ENCODE assay signal across 22 cellular contexts in genomic region chr10:125134916-125135770, GRCh38. TPM values are rescaled to one million over a fixed set of nuclear protein-coding genes. Genes with fewer than 3 reads are reported as not detected.
A peak's percentile ranks its signal among the peaks of the same experiment; 100 is the strongest.
DNase-seq lines count a peak whose midpoint lies in the region; ATAC-seq, FAIRE-seq and TF ChIP-seq lines count a peak whose summit lies in the region.
"Had no signal": no experiment of that assay in that cellular context is flagged by ENCODE, and none has a peak within 500 bp of the region (broad histone marks: within the 10 kb centered on the region; RNA-seq: fewer than 3 reads in every experiment).

No MANE protein-coding gene starts in this region.

- ATAC-seq in natural killer cell treated with Interleukin-12 subunit alpha and Interleukin-12 subunit beta and Interleukin-15 and Interleukin-18, amount 100 ng/mL, for 72 hours: no peak
- ATAC-seq: activated CD8-positive, alpha-beta memory T cell treated with anti-CD3 and anti-CD28 coated beads, Interleukin-2, amount 10 ng/mL, durations not matched to agents 7 days and 5 days; activated naive CD4-positive, alpha-beta T cell treated with anti-CD3 and anti-CD28 coated beads, Interleukin-2, amount 50 U/mL, for 72 hours; stimulated activated memory B cell treated with anti-CD40 and anti-IgM and Interleukin-4, amounts not matched to agents 10 μg/mL and 1 μg/mL and 100 μg/mL, for 72 hours; T-helper 17 cell had no signal

- DNase-seq in H1 (ENCODE audit: low read depth in 1 of 2, low spot score in 2 of 2) (no peak), thyroid gland (peak; percentile 4 to 6), NCI-H2029 (lab: John Stamatoyannopoulos, UW) (no peak), NOMO-1 treated with dmso at 0.1 percent for 144 hours (lab: John Stamatoyannopoulos, UW; ENCODE audit: unreplicated experiment) (no peak), amygdala (lab: John Stamatoyannopoulos, UW) (no peak)
- no peak for DNase-seq in natural killer cell treated with Interleukin-12 subunit alpha and Interleukin-12 subunit beta and Interleukin-15 and Interleukin-18, amount 100 ng/mL, for 72 hours (ENCODE audit: low spot score)
- DNase-seq in CD8-positive, alpha-beta memory T cell: no peak
- DNase-seq: activated CD4-positive, alpha-beta T cell treated with anti-CD3 and anti-CD28 coated beads, Interleukin-2, amount 10 ng/mL, durations not matched to agents 24 days and 14 days; activated CD8-positive, alpha-beta memory T cell treated with anti-CD3 and anti-CD28 coated beads, Interleukin-2, amount 10 ng/mL, durations not matched to agents 7 days and 5 days; foreskin fibroblast; hypothalamus; mammary epithelial cell; stimulated activated CD4-positive, alpha-beta T cell treated with anti-CD3 and anti-CD28 coated beads, Interleukin-2, amount 100 ng/mL, for 24 hours; T-helper 17 cell had no signal

- no peak for FAIRE-seq in H1 (lab: Jason Lieb, UNC)

- H3K14ac ChIP-seq in H1 (ENCODE audit: insufficient read length): no peak overlapping the region

- H2AFZ ChIP-seq in H1 (ENCODE audit: low read length): no peak overlapping the region
- H2AFZ ChIP-seq: parathyroid adenoma had no signal

- TF ChIP-seq CTCF in HEK293 (tag by site-specific recombination; IDR thresholded peaks at IDR 0.05): no peak
- TF ChIP-seq CTCF in H1 (IDR thresholded peaks at IDR 0.05; ENCODE audit: control extremely low read depth in 1 of 3, insufficient read depth in 1 of 3, low read depth in 1 of 3, low read length in 3 of 3): no peak
- TF ChIP-seq CTCF in thyroid gland (IDR thresholded peaks at IDR 0.05): no peak

- peak overlapping the region; percentile 65 for H3K18ac ChIP-seq in H1 (ENCODE audit: extremely low read depth, low read length)

- no peaks in the 10 kb centered on the region for H3K36me3 Mint-ChIP-seq in natural killer cell treated with Interleukin-12 subunit alpha and Interleukin-12 subunit beta and Interleukin-15 and Interleukin-18, amount 100 ng/mL, for 72 hours
- no peaks in the 10 kb centered on the region for H3K36me3 Mint-ChIP-seq in CD8-positive, alpha-beta memory T cell
- H3K36me3 Mint-ChIP-seq: activated CD8-positive, alpha-beta memory T cell treated with anti-CD3 and anti-CD28 coated beads, Interleukin-2, amount 10 ng/mL, durations not matched to agents 7 days and 5 days; activated naive CD4-positive, alpha-beta T cell treated with anti-CD3 and anti-CD28 coated beads, Interleukin-2, amount 50 U/mL, for 72 hours; IgD-negative memory B cell; stimulated activated memory B cell treated with anti-CD40 and anti-IgM and Interleukin-4, amounts not matched to agents 10 μg/mL and 1 μg/mL and 100 μg/mL, for 72 hours had no signal

- H4K20me1 ChIP-seq in H1 (replicated peaks in 1 of 2; ENCODE audit: control insufficient read depth in 1 of 2, insufficient read depth in 2 of 2, low read length in 2 of 2): peaks cover 81 to 87% of the 10 kb centered on the region in 2 experiments

- no peak overlapping the region; a peak in 1 of 7 replicates for H3K9ac ChIP-seq in H1 (replicated peaks in 1 of 4; ENCODE audit: extremely low read depth in 1 of 4, low read depth in 3 of 4, low read length in 3 of 4)
- H3K9ac ChIP-seq: parathyroid adenoma had no signal

- H3K36me3 ChIP-seq in HEK293 (ENCODE audit: control insufficient read depth in 2 of 2, insufficient read depth in 1 of 2, low read length in 2 of 2) (peaks cover 5 to 62% of the 10 kb centered on the region in 2 experiments), H1 (ENCODE audit: control insufficient read depth in 2 of 4, insufficient read depth in 4 of 4, low read length in 3 of 4) (peaks cover 8 to 46% (median 14%) of the 10 kb centered on the region in 4 experiments; a peak in 6 of 8 replicates), thyroid gland (peaks cover 3 to 13% of the 10 kb centered on the region in 2 donors)
- no peaks in the 10 kb centered on the region for H3K36me3 ChIP-seq in CD8-positive, alpha-beta memory T cell (ENCODE audit: insufficient read depth, low read length)

- H3K4me2 ChIP-seq in H1 (ENCODE audit: insufficient read depth in 1 of 2, low read depth in 2 of 2, low read length in 2 of 2): peak overlapping the region; percentile 43 to 47

- no peak overlapping the region for H3K23ac ChIP-seq in H1 (ENCODE audit: insufficient read length)

- CTCF ChIA-PET in HEK293 (lab: Yijun Ruan, JAX) (interaction anchor here (0.9 kb wide), 1 partner anchor 10 kb away, joined by 3 read pairs; no protein-coding TSS in a partner anchor), H1 (lab: Charles Lee; ENCODE audit: partially characterized antibody) (interaction anchor here (0.7 to 1.7 kb wide), 10 partner anchors 8 to 87 kb away, joined by 3 to 6 read pairs (median 4); no protein-coding TSS in a partner anchor)
- CTCF ChIA-PET in CD8-positive, alpha-beta memory T cell (lab: Charles Lee): no interaction called here

- H3K27me3 Mint-ChIP-seq in natural killer cell treated with Interleukin-12 subunit alpha and Interleukin-12 subunit beta and Interleukin-15 and Interleukin-18, amount 100 ng/mL, for 72 hours: no peaks in the 10 kb centered on the region
- peaks cover 0 to 17% of the 10 kb centered on the region in 2 donors for H3K27me3 Mint-ChIP-seq in CD8-positive, alpha-beta memory T cell
- H3K27me3 Mint-ChIP-seq: activated CD4-positive, alpha-beta T cell treated with anti-CD3 and anti-CD28 coated beads, Interleukin-2, amount 10 ng/mL, durations not matched to agents 24 days and 14 days; activated CD8-positive, alpha-beta memory T cell treated with anti-CD3 and anti-CD28 coated beads, Interleukin-2, amount 10 ng/mL, durations not matched to agents 7 days and 5 days had no signal

- H4K5ac ChIP-seq in H1 (ENCODE audit: insufficient read length, low read depth, low read length): no peak overlapping the region

- no peak overlapping the region for H3K4me3 Mint-ChIP-seq in natural killer cell treated with Interleukin-12 subunit alpha and Interleukin-12 subunit beta and Interleukin-15 and Interleukin-18, amount 100 ng/mL, for 72 hours
- no peak overlapping the region for H3K4me3 Mint-ChIP-seq in CD8-positive, alpha-beta memory T cell
- H3K4me3 Mint-ChIP-seq: activated CD4-positive, alpha-beta T cell treated with anti-CD3 and anti-CD28 coated beads, Interleukin-2, amount 10 ng/mL, durations not matched to agents 24 days and 14 days; activated CD8-positive, alpha-beta memory T cell treated with anti-CD3 and anti-CD28 coated beads, Interleukin-2, amount 10 ng/mL, durations not matched to agents 7 days and 5 days; activated T-helper 1 cell treated with anti-CD3 and anti-CD28 coated beads, Interleukin-12 subunit alpha, Interleukin-12 subunit beta, Interleukin-2, Interleukin-4 antibody, amounts not matched to agents 30 ng/mL and 10 ng/mL and 1 ng/mL, durations not matched to agents 14 hours and 24 hours and 36 hours; IgD-negative memory B cell; stimulated activated memory B cell treated with anti-CD40 and anti-IgM and Interleukin-4, amounts not matched to agents 10 μg/mL and 1 μg/mL and 100 μg/mL, for 72 hours; T-helper 17 cell had no signal

- H2BK12ac ChIP-seq in H1 (ENCODE audit: low read depth, low read length): no peak overlapping the region

- no peak overlapping the region for H4K91ac ChIP-seq in H1 (replicated peaks; ENCODE audit: insufficient read length, low read length)

- TF ChIP-seq POLR2A in H1 (IDR thresholded peaks at IDR 0.05; ENCODE audit: control extremely low read depth in 1 of 2, low read depth in 2 of 2, low read length in 2 of 2) (0 out of 3 replicates have a peak, but pooled peaks of 1 of the 2 experiments have one; percentile 15), thyroid gland (IDR thresholded peaks at IDR 0.05) (no peak)

- H3K4ac ChIP-seq in H1 (replicated peaks; ENCODE audit: insufficient read length, low read depth, low read length): no peak overlapping the region

- H2AK5ac ChIP-seq in H1 (ENCODE audit: low read depth, low read length): 0 out of 2 replicates have a peak overlapping the region, but pooled peaks have one; percentile 77

- peak overlapping the region; percentile 89 for H2BK5ac ChIP-seq in H1 (ENCODE audit: low read depth, low read length)

- H2BK15ac ChIP-seq in H1 (ENCODE audit: low read length): peak overlapping the region; percentile 46; the same call in 1 of the 2 replicates

- no peak overlapping the region for H4K8ac ChIP-seq in H1 (ENCODE audit: extremely low read depth, insufficient read depth, low read length)

- no peaks in the 10 kb centered on the region for H3K9me3 ChIP-seq in HEK293 (ENCODE audit: control insufficient read depth, insufficient read depth, low read depth, low read length)
- no peaks in the 10 kb centered on the region for H3K9me3 ChIP-seq in H1 (ENCODE audit: insufficient read depth in 2 of 2, low read depth in 1 of 2, low read length in 1 of 2)
- H3K9me3 ChIP-seq in thyroid gland: no peaks in the 10 kb centered on the region
- H3K9me3 ChIP-seq in CD8-positive, alpha-beta memory T cell (ENCODE audit: low read length): no peaks in the 10 kb centered on the region
- H3K9me3 ChIP-seq: ascending aorta had no signal

- intact Hi-C loops in thyroid gland (cut with DNase I): loop anchor here (5.0 kb wide), 1 partner anchor 73 kb away; no protein-coding TSS in a partner anchor

- no peak overlapping the region for H3K27ac ChIP-seq in HEK293 (ENCODE audit: extremely low read depth, low read depth, low read length)
- peak overlapping the region; percentile 22; the same call in 1 of the 2 replicates for H3K27ac ChIP-seq in H1 (ENCODE audit: low read depth, low read length)
- peak overlapping the region; percentile 10 to 61 (median 59) for H3K27ac ChIP-seq in thyroid gland
- H3K27ac ChIP-seq in CD8-positive, alpha-beta memory T cell (ENCODE audit: low read depth, low read length): no peak overlapping the region
- H3K27ac ChIP-seq: parathyroid adenoma, SK-N-MC had no signal

- H3K56ac ChIP-seq in H1 (replicated peaks; ENCODE audit: insufficient read length, low read depth, low read length): no peak overlapping the region

- H3K4me1 Mint-ChIP-seq in natural killer cell treated with Interleukin-12 subunit alpha and Interleukin-12 subunit beta and Interleukin-15 and Interleukin-18, amount 100 ng/mL, for 72 hours (ENCODE audit: low read depth in 2 of 2): peaks cover 41 to 80% of the 10 kb centered on the region in 2 donors
- H3K4me1 Mint-ChIP-seq in CD8-positive, alpha-beta memory T cell: no peaks in the 10 kb centered on the region
- H3K4me1 Mint-ChIP-seq: activated CD4-positive, alpha-beta T cell treated with anti-CD3 and anti-CD28 coated beads, Interleukin-2, amount 10 ng/mL, durations not matched to agents 24 days and 14 days; activated CD8-positive, alpha-beta memory T cell treated with anti-CD3 and anti-CD28 coated beads, Interleukin-2, amount 10 ng/mL, durations not matched to agents 7 days and 5 days; IgD-negative memory B cell; stimulated activated memory B cell treated with anti-CD40 and anti-IgM and Interleukin-4, amounts not matched to agents 10 μg/mL and 1 μg/mL and 100 μg/mL, for 72 hours had no signal

- H3K4me1 ChIP-seq in HEK293 (ENCODE audit: control insufficient read depth, insufficient read depth, low read length): peaks cover 12% of the 10 kb centered on the region
- H3K4me1 ChIP-seq in H1 (replicated peaks in 1 of 4; ENCODE audit: control insufficient read depth in 3 of 4, insufficient read depth in 4 of 4, low read length in 3 of 4): peaks cover 25 to 68% (median 48%) of the 10 kb centered on the region in 4 experiments
- peaks cover 63 to 66% of the 10 kb centered on the region in 2 donors for H3K4me1 ChIP-seq in thyroid gland
- H3K4me1 ChIP-seq in CD8-positive, alpha-beta memory T cell (ENCODE audit: insufficient read depth, low read length): no peaks in the 10 kb centered on the region

- H2BK20ac ChIP-seq in H1 (ENCODE audit: low read length): 0 out of 2 replicates have a peak overlapping the region, but pooled peaks have one; percentile 57

- TF ChIP-seq RAD21 in H1 (IDR thresholded peaks at IDR 0.05 in 1 of 2, conservative IDR thresholded peaks at IDR 0.05 in 1 of 2; ENCODE audit: low read depth in 2 of 2, low read length in 2 of 2): no peak

- H3K4me3 ChIP-seq in HEK293 (ENCODE audit: low read depth, low read length): no peak overlapping the region
- peak overlapping the region in 1 of 4 experiments; percentile 27; a peak in 1 of 8 replicates for H3K4me3 ChIP-seq in H1 (ENCODE audit: extremely low read depth in 1 of 4, insufficient read depth in 2 of 4, low read depth in 3 of 4, low read length in 4 of 4)
- H3K4me3 ChIP-seq in thyroid gland (replicated peaks in 1 of 3): no peak overlapping the region
- H3K4me3 ChIP-seq in CD8-positive, alpha-beta memory T cell (ENCODE audit: low read length): no peak overlapping the region
- H3K4me3 ChIP-seq: ascending aorta, SK-N-MC had no signal

- H3K9me3 Mint-ChIP-seq in natural killer cell treated with Interleukin-12 subunit alpha and Interleukin-12 subunit beta and Interleukin-15 and Interleukin-18, amount 100 ng/mL, for 72 hours: no peaks in the 10 kb centered on the region
- H3K9me3 Mint-ChIP-seq in CD8-positive, alpha-beta memory T cell: no peaks in the 10 kb centered on the region
- H3K9me3 Mint-ChIP-seq: activated CD4-positive, alpha-beta T cell treated with anti-CD3 and anti-CD28 coated beads, Interleukin-2, amount 10 ng/mL, durations not matched to agents 24 days and 14 days; activated naive CD4-positive, alpha-beta T cell treated with anti-CD3 and anti-CD28 coated beads, Interleukin-2, amount 50 U/mL, for 72 hours; activated T-helper 1 cell treated with anti-CD3 and anti-CD28 coated beads, Interleukin-12 subunit alpha, Interleukin-12 subunit beta, Interleukin-2, Interleukin-4 antibody, amounts not matched to agents 30 ng/mL and 10 ng/mL and 1 ng/mL, durations not matched to agents 14 hours and 24 hours and 36 hours; stimulated activated memory B cell treated with anti-CD40 and anti-IgM and Interleukin-4, amounts not matched to agents 10 μg/mL and 1 μg/mL and 100 μg/mL, for 72 hours had no signal

- H3K79me1 ChIP-seq in H1 (ENCODE audit: low read depth, low read length): peaks cover 31% of the 10 kb centered on the region

- peak overlapping the region; percentile 16 for H2BK120ac ChIP-seq in H1 (replicated peaks; ENCODE audit: low read depth, low read length)

- TF ChIP-seq EP300 in H1 (IDR thresholded peaks at IDR 0.05; ENCODE audit: borderline replicate concordance in 1 of 2, low read depth in 2 of 2, low read length in 2 of 2): no peak

- H3K27me3 ChIP-seq in H1 (replicated peaks in 1 of 4; ENCODE audit: control insufficient read depth in 3 of 4, extremely low read depth in 1 of 4, insufficient read depth in 3 of 4, low read length in 3 of 4) (no peaks in the 10 kb centered on the region), thyroid gland (no peaks in the 10 kb centered on the region)
- no peaks in the 10 kb centered on the region for H3K27me3 ChIP-seq in CD8-positive, alpha-beta memory T cell (ENCODE audit: insufficient read depth, low read length, poor library complexity, severe bottlenecking)
- H3K27me3 ChIP-seq: ascending aorta had no signal

- peaks cover 71 to 100% of the 10 kb centered on the region in 2 experiments for H3K79me2 ChIP-seq in H1 (ENCODE audit: control insufficient read depth in 1 of 2, insufficient read depth in 2 of 2, low read length in 2 of 2)

- no peaks in the 10 kb centered on the region for H3K23me2 ChIP-seq in H1 (ENCODE audit: low read depth, low read length)

- POLR2A ChIA-PET in HEK293 (lab: Yijun Ruan, JAX) (no interaction called here), H1 (lab: Charles Lee; ENCODE audit: partially characterized antibody) (interaction anchor here (0.6 to 2.3 kb wide), 10 partner anchors 9 to 37 kb away, joined by 3 to 17 read pairs (median 4); no protein-coding TSS in a partner anchor)
- POLR2A ChIA-PET in CD8-positive, alpha-beta memory T cell (lab: Charles Lee): no interaction called here

- peak overlapping the region; percentile 32 to 64 for H3K27ac Mint-ChIP-seq in natural killer cell treated with Interleukin-12 subunit alpha and Interleukin-12 subunit beta and Interleukin-15 and Interleukin-18, amount 100 ng/mL, for 72 hours
- no peak overlapping the region for H3K27ac Mint-ChIP-seq in CD8-positive, alpha-beta memory T cell
- H3K27ac Mint-ChIP-seq: activated CD4-positive, alpha-beta T cell treated with anti-CD3 and anti-CD28 coated beads, Interleukin-2, amount 10 ng/mL, durations not matched to agents 24 days and 14 days; activated CD8-positive, alpha-beta memory T cell treated with anti-CD3 and anti-CD28 coated beads, Interleukin-2, amount 10 ng/mL, durations not matched to agents 7 days and 5 days; activated naive CD4-positive, alpha-beta T cell treated with anti-CD3 and anti-CD28 coated beads, Interleukin-2, amount 50 U/mL, for 72 hours; activated T-helper 1 cell treated with anti-CD3 and anti-CD28 coated beads, Interleukin-12 subunit alpha, Interleukin-12 subunit beta, Interleukin-2, Interleukin-4 antibody, amounts not matched to agents 30 ng/mL and 10 ng/mL and 1 ng/mL, durations not matched to agents 14 hours and 24 hours and 36 hours; IgD-negative memory B cell; stimulated activated memory B cell treated with anti-CD40 and anti-IgM and Interleukin-4, amounts not matched to agents 10 μg/mL and 1 μg/mL and 100 μg/mL, for 72 hours; T-helper 17 cell had no signal

- WGBS in H1 (ENCODE audit: extremely low coverage in 1 of 2, insufficient coverage in 1 of 2, insufficient read length in 1 of 2, insufficient replicate concordance in 2 of 2, low coverage in 1 of 2, low lambda C conversion rate in 2 of 2, missing lambda C conversion rate in 1 of 2), 2 experiments: 78% methylated on average over 20 of the region's 20 CpGs; no CpG with 5 or more reads in 1 of the 2 experiments
- 81 to 83% methylated on average over 20 of the region's 20 CpGs for WGBS in thyroid gland, 2 donors

RNA-seq across cellular contexts. Expression of gene CTBP2, which starts 25.2 kb away (rescaled TPM):
- total RNA-seq in H1 (2021; fragmentation: NEBNext Ultra II Directional; extraction: Animal tissue kit (Norgen Biotek cat#: 25700)): 218 and 221 TPM in 2 replicates
- polyA plus RNA-seq in H1 (2011; rRNA removed): 208 and 274 TPM in 2 replicates
- polyA plus RNA-seq in H1 (2011; cell fraction: cytosol; rRNA removed): 254 TPM
- polyA plus RNA-seq in H1 (2011; cell fraction: nucleus; rRNA removed): 524 TPM
- polyA plus RNA-seq in H1 (2012, experiment 1 of 2): 156 to 222 TPM (median 206 TPM) in 4 replicates
- 48.0 TPM for polyA plus RNA-seq in H1 (2012, experiment 2 of 2)
- 109 TPM for polyA plus RNA-seq in H1 (2013, experiment 1 of 2)
- 108 TPM for polyA plus RNA-seq in H1 (2013, experiment 2 of 2)
- 244 and 299 TPM in 2 replicates for polyA minus RNA-seq in H1 (2011; rRNA and poly(A)+ RNA removed)
- 209 TPM for polyA minus RNA-seq in H1 (2011; cell fraction: cytosol; rRNA and poly(A)+ RNA removed)
- polyA minus RNA-seq in H1 (2011; cell fraction: nucleus; rRNA and poly(A)+ RNA removed): 223 TPM
- 10 to 100 TPM; 61.3 to 76.4 TPM for total RNA-seq in natural killer cell treated with Interleukin-12 subunit alpha and Interleukin-12 subunit beta and Interleukin-15 and Interleukin-18, amount 100 ng/mL, for 72 hours
- total RNA-seq in thyroid gland: 100 to 1,000 TPM in 3 of 4 donors, 10 to 100 TPM in 1; 92.4 to 136 (median 125) TPM
- 1 to 10 TPM; 1.4 to 1.8 TPM for total RNA-seq in CD8-positive, alpha-beta memory T cell
- 2.8 TPM for polyA plus RNA-seq in CD8-positive, alpha-beta memory T cell

Comparison
In these comparisons a context has a peak if more than half of its experiments do, and no peak if none do; other contexts are left out.
1. H3K27ac ChIP-seq: peak in H1 (single experiment) and thyroid gland (3 of 3); none in HEK293 (single experiment) and CD8-positive, alpha-beta memory T cell (single experiment).
2. DNase-seq: peak in thyroid gland (2 of 2); none in H1 (0 of 2), natural killer cell treated with Interleukin-12 subunit alpha and Interleukin-12 subunit beta and Interleukin-15 and Interleukin-18, amount 100 ng/mL, for 72 hours (single experiment), NCI-H2029 (single experiment), CD8-positive, alpha-beta memory T cell (0 of 5), NOMO-1 treated with dmso at 0.1 percent for 144 hours (single experiment) and amygdala (0 of 56).
3. H3K27ac Mint-ChIP-seq: peak in natural killer cell treated with Interleukin-12 subunit alpha and Interleukin-12 subunit beta and Interleukin-15 and Interleukin-18, amount 100 ng/mL, for 72 hours (2 of 2); none in CD8-positive, alpha-beta memory T cell (0 of 8).
4. RNA of gene CTBP2, which starts 25.2 kb away (total RNA-seq): 218 to 221 TPM in H1, 92.4 to 136 TPM in thyroid gland and 61.3 to 76.4 TPM in natural killer cell treated with Interleukin-12 subunit alpha and Interleukin-12 subunit beta and Interleukin-15 and Interleukin-18, amount 100 ng/mL, for 72 hours; 1.4 to 1.8 TPM in CD8-positive, alpha-beta memory T cell; every median in the first group is over 10 times any median in the second.